Comparison of ENCODE assay signal across 8 cellular contexts in the genomic region with DNA sequence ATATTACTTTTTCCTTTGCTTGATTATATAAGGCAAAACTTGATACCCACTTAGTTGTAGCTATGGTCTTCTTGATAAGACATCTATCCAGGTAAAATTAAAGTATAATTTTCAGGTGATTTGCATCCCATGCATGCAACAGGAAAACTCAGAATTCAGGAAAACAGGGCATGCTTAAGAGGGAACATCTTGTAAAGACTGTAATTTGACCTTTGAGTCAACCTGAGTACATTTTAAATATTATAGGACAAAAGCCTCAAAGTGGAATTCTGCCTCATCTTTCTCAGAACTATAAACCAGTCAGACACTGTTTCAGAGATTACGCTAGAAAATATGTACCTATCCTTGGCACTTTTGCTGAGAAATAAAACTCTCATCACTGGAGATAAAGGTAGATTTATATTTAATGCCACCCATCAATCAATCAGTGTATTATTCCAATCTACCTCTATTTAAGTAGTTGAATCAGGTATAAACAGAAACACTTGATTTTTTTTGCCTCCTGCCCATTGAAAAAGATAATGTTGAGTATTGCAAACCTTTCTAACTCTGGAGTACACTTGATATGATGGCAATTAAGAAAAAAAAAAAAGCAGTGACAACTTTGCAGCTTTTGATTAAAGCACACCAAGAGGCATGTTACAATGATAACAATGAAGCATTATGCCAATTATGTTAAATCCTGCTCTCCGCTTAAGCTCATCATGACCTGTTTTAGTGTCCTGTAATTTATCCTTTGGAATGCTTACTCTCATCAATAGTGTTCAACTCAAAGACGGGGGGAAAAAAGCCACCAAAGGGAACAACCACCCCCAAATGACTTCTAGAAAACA. TPM values are rescaled to one million over a fixed set of nuclear protein-coding genes. Genes with fewer than 3 reads are reported as not detected.
DNase-seq lines count a peak whose midpoint lies in the region; ATAC-seq and TF ChIP-seq lines count a peak whose summit lies in the region.

No MANE protein-coding gene starts in this region.

- H3K27me3 Mint-ChIP-seq in Caco-2 (ENCODE audit: insufficient read depth, unreplicated experiment), result no peaks in the 10 kb centered on the region

- DNase-seq in Caco-2 (no peak), NB4 (ENCODE audit: low read depth) (no peak), GF-D8 (lab: John Stamatoyannopoulos, UW) (no peak)
- DNase-seq in activated effector memory CD4-positive, alpha-beta T cell treated with Interleukin-2 at 50 U/mL for 16 hours, result no peak

- peak overlapping the region; percentile 99 for H3K4me3 Mint-ChIP-seq in Caco-2 (ENCODE audit: unreplicated experiment)

- BruUV-seq in Caco-2 (replicated peaks; lab: Mats Ljungman, UMichigan), result no TSS peak

- H3K4me1 ChIP-seq in Caco-2 (peaks cover 46% of the 10 kb centered on the region), ectodermal cell (ENCODE audit: control insufficient read depth, insufficient read depth, low read length) (peaks cover 28% of the 10 kb centered on the region), neutrophil (ENCODE audit: control insufficient read depth in 1 of 2, insufficient read depth in 1 of 2, low read depth in 1 of 2, low read length in 1 of 2) (peaks cover 48 to 52% of the 10 kb centered on the region in 2 experiments)

- no peak overlapping the region for H3K27ac Mint-ChIP-seq in Caco-2 (ENCODE audit: unreplicated experiment)

- CTCF ChIA-PET in Caco-2 (lab: Charles Lee), result no interaction called here

- WGBS in ectodermal cell, 2 experiments, result 11 to 34% methylated on average over 2 to 3 of the region's 3 CpGs

- POLR2A ChIA-PET in Caco-2 (lab: Charles Lee), result no interaction called here

- intact Hi-C loops in Caco-2 (cut with micrococcal nuclease; ENCODE audit: unreplicated experiment), result loop anchor here (5.0 kb wide), 2 partner anchors 511 to 736 kb away; no protein-coding TSS in a partner anchor

- peaks cover 3% of the 10 kb centered on the region; the same call in 1 of the 2 replicates for H3K36me3 ChIP-seq in Caco-2 (ENCODE audit: control insufficient read depth, insufficient read depth, low read length)
- peaks cover 22% of the 10 kb centered on the region for H3K36me3 ChIP-seq in ectodermal cell (ENCODE audit: control insufficient read depth, insufficient read depth, low read length)
- no peaks in the 10 kb centered on the region for H3K36me3 ChIP-seq in neutrophil

- H3K36me3 Mint-ChIP-seq in Caco-2 (ENCODE audit: insufficient read depth, unreplicated experiment), result peaks cover 64% of the 10 kb centered on the region

- no peak overlapping the region for H3K27ac ChIP-seq in ectodermal cell (ENCODE audit: insufficient read depth, low read depth, low read length, poor library complexity, severe bottlenecking)
- peak overlapping the region; percentile 96 for H3K27ac ChIP-seq in neutrophil

- no peaks in the 10 kb centered on the region for H3K9me3 Mint-ChIP-seq in Caco-2 (ENCODE audit: unreplicated experiment)

- ATAC-seq in GM21381 (IDR thresholded peaks at IDR 0.05; ENCODE audit: unreplicated experiment) (no peak), GM21717 (IDR thresholded peaks at IDR 0.05; ENCODE audit: unreplicated experiment) (no peak)

- H3K9me3 ChIP-seq in Caco-2, result no peaks in the 10 kb centered on the region
- H3K9me3 ChIP-seq in ectodermal cell (ENCODE audit: control insufficient read depth, low read length), result no peaks in the 10 kb centered on the region
- H3K9me3 ChIP-seq in neutrophil, result no peaks in the 10 kb centered on the region

- H3K4me1 Mint-ChIP-seq in Caco-2 (ENCODE audit: low read depth, unreplicated experiment), result peaks cover 27% of the 10 kb centered on the region

- H3K27me3 ChIP-seq in Caco-2 (replicated peaks; ENCODE audit: control insufficient read depth, insufficient read depth, low read length), result no peaks in the 10 kb centered on the region
- H3K27me3 ChIP-seq in ectodermal cell (ENCODE audit: control insufficient read depth, insufficient read depth, low read length, poor library complexity, severe bottlenecking), result no peaks in the 10 kb centered on the region
- H3K27me3 ChIP-seq in neutrophil, result no peaks in the 10 kb centered on the region

- TF ChIP-seq CTCF in Caco-2 (IDR thresholded peaks at IDR 0.05; ENCODE audit: insufficient read depth in 1 of 2, low read depth in 1 of 2, low read length in 1 of 2, severe bottlenecking in 1 of 2, unreplicated experiment in 1 of 2) (no peak), NB4 (IDR thresholded peaks at IDR 0.05; ENCODE audit: low read depth, low read length) (no peak), neutrophil (IDR thresholded peaks at IDR 0.05) (no peak)

- no peak for TF ChIP-seq POLR2A in NB4 (IDR thresholded peaks at IDR 0.05; ENCODE audit: extremely low read depth, insufficient read length)

- H3K4me3 ChIP-seq in Caco-2 (ENCODE audit: low read depth, low read length) (peak overlapping the region; percentile 6; the same call in 1 of the 2 replicates), NB4 (ENCODE audit: low read depth, low read length) (peak overlapping the region; percentile 90), ectodermal cell (ENCODE audit: insufficient read depth, low read depth, low read length) (peak overlapping the region; percentile 97), neutrophil (ENCODE audit: low read depth in 1 of 2, low read length in 1 of 2) (peak overlapping the region; percentile 77 to 91)

RNA-seq across cellular contexts. Expression of a gene that starts 2.8 kb away (rescaled TPM):
- total RNA-seq in Caco-2 (2022), result 78.0 and 78.6 TPM in 2 replicates
- 541 TPM for polyA plus RNA-seq in ectodermal cell (2013, experiment 1 of 4)
- polyA plus RNA-seq in ectodermal cell (2013, experiment 2 of 4), result 438 TPM
- polyA plus RNA-seq in ectodermal cell (2013, experiment 3 of 4), result 358 TPM
- polyA plus RNA-seq in ectodermal cell (2013, experiment 4 of 4), result 422 TPM

Comparison
In these comparisons a context has a peak if more than half of its experiments do, and no peak if none do; other contexts are left out.
1. H3K4me3 ChIP-seq: peak in every context shown above with its lines; median percentile 97 in ectodermal cell; 90 in NB4; 84 in neutrophil; 6 in Caco-2.